Comparison of ENCODE assay signal across 20 cellular contexts in the genomic region with DNA sequence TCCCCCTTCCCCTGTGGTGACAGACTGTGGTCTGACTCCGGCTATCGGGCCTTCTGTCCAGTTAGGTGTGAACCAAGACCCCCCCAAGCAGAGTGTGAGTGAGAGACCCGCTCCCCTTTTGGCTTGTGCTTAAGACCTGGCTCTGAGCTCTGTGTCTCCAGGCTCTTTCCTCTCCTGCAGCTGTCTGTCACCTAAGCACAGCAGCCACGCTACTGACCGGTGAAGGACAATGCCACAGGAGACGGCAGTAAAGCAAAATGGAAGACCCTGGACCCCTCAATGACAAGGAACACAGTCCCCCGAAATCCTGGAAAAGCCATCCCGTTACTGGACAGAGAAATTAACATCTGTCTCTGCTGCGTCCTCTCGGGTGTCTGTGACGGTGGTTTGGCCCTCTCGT. TPM values are rescaled to one million over a fixed set of nuclear protein-coding genes. Genes with fewer than 3 reads are reported as not detected.
DNase-seq lines count a peak whose midpoint lies in the region; ATAC-seq, FAIRE-seq and TF ChIP-seq lines count a peak whose summit lies in the region.
"Had no signal": no experiment of that assay in that cellular context is flagged by ENCODE, and none has a peak within 500 bp of the region (broad histone marks: within the 10 kb centered on the region; RNA-seq: fewer than 3 reads in every experiment).

No MANE protein-coding gene starts in this region.

- no peaks in the 10 kb centered on the region for H3K9me3 ChIP-seq in IMR-90 (ENCODE audit: control insufficient read depth, insufficient read depth, low read length)
- no peaks in the 10 kb centered on the region for H3K9me3 ChIP-seq in osteoblast (ENCODE audit: low read depth, low read length)
- H3K9me3 ChIP-seq in small intestine (ENCODE audit: control insufficient read depth, low read depth) = no peaks in the 10 kb centered on the region
- H3K9me3 ChIP-seq: body of pancreas, gastroesophageal sphincter had no signal

- H3K36me3 Mint-ChIP-seq in T-helper 2 cell treated with Interferon-gamma antibody and Interleukin-4, amounts not matched to agents 5 μg/mL and 100 μg/mL, for 36 hours (ENCODE audit: low read depth) = peaks cover 12% of the 10 kb centered on the region
- peaks cover 6% of the 10 kb centered on the region for H3K36me3 Mint-ChIP-seq in brain

- no peak for TF ChIP-seq CTCF in IMR-90 (conservative IDR thresholded peaks at IDR 0.05; ENCODE audit: low read depth, low read length)
- no peak for TF ChIP-seq CTCF in brain (conservative IDR thresholded peaks at IDR 0.05)
- no peak for TF ChIP-seq CTCF in osteoblast (IDR thresholded peaks at IDR 0.05; ENCODE audit: extremely low read depth, low read depth, low read length)

- TF ChIP-seq RAD21 in IMR-90 (IDR thresholded peaks at IDR 0.05; ENCODE audit: low read length) = no peak

- H3K4me1 Mint-ChIP-seq in T-helper 2 cell treated with Interferon-gamma antibody and Interleukin-4, amounts not matched to agents 5 μg/mL and 100 μg/mL, for 36 hours (ENCODE audit: low read depth) = peaks cover 81% of the 10 kb centered on the region
- peaks cover 85% of the 10 kb centered on the region for H3K4me1 Mint-ChIP-seq in brain

- peak overlapping the region; percentile 29; the same call in 1 of the 2 replicates for H3K9ac ChIP-seq in IMR-90 (ENCODE audit: low read depth, low read length)

- peak overlapping the region; percentile 83 for H2AK5ac ChIP-seq in IMR-90 (ENCODE audit: low read depth, low read length)

- peak overlapping the region; percentile 2 to 76; a peak in 3 of 4 replicates for H4K8ac ChIP-seq in IMR-90 (ENCODE audit: low read depth in 2 of 2, low read length in 2 of 2)

- POLR2A ChIA-PET in IMR-90 (lab: Charles Lee; ENCODE audit: unreplicated experiment) = no interaction called here

- peaks cover 38% of the 10 kb centered on the region for H3K9me1 ChIP-seq in IMR-90 (ENCODE audit: insufficient read depth, low read length)

- no peak overlapping the region for H3K56ac ChIP-seq in IMR-90 (ENCODE audit: extremely low read depth, insufficient read depth, low read length)

- ATAC-seq in IMR-90 (ENCODE audit: low read depth) (no peak), GM21717 (IDR thresholded peaks at IDR 0.05; ENCODE audit: unreplicated experiment) (no peak)
- ATAC-seq: body of pancreas; gastroesophageal sphincter; naive thymus-derived CD4-positive, alpha-beta T cell had no signal

- in situ Hi-C loops in IMR-90 (cut with MboI; ENCODE audit: low sequenced_read_pairs) = no loop called here

- peak overlapping the region; percentile 88 for H3K27ac Mint-ChIP-seq in T-helper 2 cell treated with Interferon-gamma antibody and Interleukin-4, amounts not matched to agents 5 μg/mL and 100 μg/mL, for 36 hours
- H3K27ac Mint-ChIP-seq in brain = peak overlapping the region in 3 of 5 experiments; percentile 69 to 90 (median 83)

- H3K4me1 ChIP-seq in IMR-90 (ENCODE audit: control insufficient read depth, insufficient read depth, low read length) (peaks cover 40% of the 10 kb centered on the region), osteoblast (ENCODE audit: insufficient read depth, low read length) (peaks cover 61% of the 10 kb centered on the region), small intestine (ENCODE audit: control insufficient read depth in 2 of 2, insufficient read depth in 1 of 2, low read depth in 1 of 2, low read length in 1 of 2) (peaks cover 0 to 15% of the 10 kb centered on the region in 2 donors)

- H2BK5ac ChIP-seq in IMR-90 (ENCODE audit: low read depth, low read length, poor library complexity, severe bottlenecking) = peak overlapping the region; percentile 5

- peak overlapping the region; percentile 63 for H4K91ac ChIP-seq in IMR-90 (ENCODE audit: insufficient read depth, low read depth, low read length)

- H2BK15ac ChIP-seq in IMR-90 (ENCODE audit: low read depth, low read length) = peak overlapping the region; percentile 61

- no peaks in the 10 kb centered on the region for H3K27me3 Mint-ChIP-seq in T-helper 2 cell treated with Interferon-gamma antibody and Interleukin-4, amounts not matched to agents 5 μg/mL and 100 μg/mL, for 36 hours (ENCODE audit: low read depth)
- H3K27me3 Mint-ChIP-seq in brain = no peaks in the 10 kb centered on the region
- H3K27me3 Mint-ChIP-seq: naive thymus-derived CD4-positive, alpha-beta T cell had no signal

- CTCF ChIA-PET in IMR-90 (lab: Yijun Ruan, JAX) = no interaction called here

- H2BK20ac ChIP-seq in IMR-90 (ENCODE audit: low read depth, low read length) = peak overlapping the region; percentile 58; the same call in 1 of the 2 replicates

- dilution Hi-C loops in IMR-90 (cut with HindIII; ENCODE audit: low sequenced_read_pairs, unreplicated experiment) = no loop called here

- FAIRE-seq in small intestine (lab: Jason Lieb, UNC) = no peak
- FAIRE-seq: endometrium had no signal

- no peak overlapping the region for H3K4me3 Mint-ChIP-seq in T-helper 2 cell treated with Interferon-gamma antibody and Interleukin-4, amounts not matched to agents 5 μg/mL and 100 μg/mL, for 36 hours
- H3K4me3 Mint-ChIP-seq in brain = peak overlapping the region in 1 of 5 experiments; percentile 52

- no peaks in the 10 kb centered on the region for H3K27me3 ChIP-seq in IMR-90 (ENCODE audit: control insufficient read depth, insufficient read depth, low read length)
- H3K27me3 ChIP-seq in osteoblast (ENCODE audit: insufficient read depth, low read length) = no peaks in the 10 kb centered on the region
- no peaks in the 10 kb centered on the region for H3K27me3 ChIP-seq in small intestine (ENCODE audit: control insufficient read depth in 2 of 2, insufficient read depth in 2 of 2, low read length in 2 of 2)
- H3K27me3 ChIP-seq: body of pancreas, gastroesophageal sphincter had no signal

- DNase-seq in T-helper 2 cell treated with Interferon-gamma antibody and Interleukin-4, amounts not matched to agents 5 μg/mL and 100 μg/mL, for 36 hours (ENCODE audit: low spot score) = no peak
- DNase-seq in T-helper 2 cell (no peak), IMR-90 (no peak), osteoblast (ENCODE audit: insufficient read length, low spot score, missing footprints) (no peak), small intestine (no peak)
- no peak for DNase-seq in stimulated activated CD4-positive, alpha-beta T cell treated with anti-CD3 and anti-CD28 coated beads, Interleukin-1b, Interleukin-23, amount 100 ng/mL, for 48 hours
- DNase-seq: 8988T; activated CD8-positive, alpha-beta memory T cell treated with anti-CD3 and anti-CD28 coated beads, Interleukin-2, amount 50 U/mL, for 48 hours; body of pancreas; COR-L47; GOT3; kidney glomerular epithelial cell; naive thymus-derived CD4-positive, alpha-beta T cell; NCI-H1436 treated with DMSO at 0.1 percent for 48 hours; NCI-H526; substantia nigra had no signal

- H3K18ac ChIP-seq in IMR-90 (ENCODE audit: low read depth, low read length) = peak overlapping the region; percentile 55

- no peak overlapping the region for H3K4me3 ChIP-seq in IMR-90 (ENCODE audit: insufficient read depth, low read depth, low read length)
- no peak overlapping the region for H3K4me3 ChIP-seq in osteoblast (ENCODE audit: insufficient read depth, low read length)
- H3K4me3 ChIP-seq in small intestine (ENCODE audit: low read depth in 1 of 2, low read length in 2 of 2) = no peak overlapping the region
- H3K4me3 ChIP-seq: body of pancreas, gastroesophageal sphincter had no signal

- BruUV-seq in IMR-90 (replicated peaks; lab: Mats Ljungman, UMichigan) = no TSS peak

- WGBS in IMR-90 (ENCODE audit: extremely low coverage in 2 of 2, insufficient read length in 1 of 2), 2 experiments = 72% methylated on average over 10 of the region's 12 CpGs; no CpG with 5 or more reads in 1 of the 2 experiments
- WGBS in small intestine, 3 donors = 95 to 96% (median 95%) methylated on average over 12 of the region's 12 CpGs

- H4K20me1 ChIP-seq in IMR-90 (ENCODE audit: insufficient read depth, low read length) = peaks cover 49% of the 10 kb centered on the region
- H4K20me1 ChIP-seq in osteoblast (ENCODE audit: insufficient read depth, low read length) = peaks cover 14% of the 10 kb centered on the region

- peaks cover 83% of the 10 kb centered on the region for H3K79me2 ChIP-seq in osteoblast (ENCODE audit: insufficient read depth, low read length)

- H3K27ac ChIP-seq in IMR-90 (ENCODE audit: insufficient read depth, low read length) (peak overlapping the region; percentile 79; the same call in 1 of the 2 replicates), osteoblast (ENCODE audit: low read depth, low read length) (peak overlapping the region; percentile 95), small intestine (ENCODE audit: low read depth in 1 of 2, low read length in 1 of 2) (peak overlapping the region in 1 of 2 donors; percentile 65)

- no peak overlapping the region for H2AFZ ChIP-seq in IMR-90 (replicated peaks; ENCODE audit: low read length, poor library complexity)
- H2AFZ ChIP-seq in osteoblast (ENCODE audit: low read length) = no peak overlapping the region

- H3K79me1 ChIP-seq in IMR-90 (ENCODE audit: low read depth in 1 of 2, low read length in 2 of 2) = peaks cover 6 to 59% of the 10 kb centered on the region in 2 experiments; a peak in 3 of 4 replicates

- peak overlapping the region; percentile 30 for H2AK9ac ChIP-seq in IMR-90 (replicated peaks; ENCODE audit: low read depth, low read length, poor library complexity)

- peaks cover 4% of the 10 kb centered on the region for H3K36me3 ChIP-seq in IMR-90 (ENCODE audit: control insufficient read depth, insufficient read depth, low read length)
- H3K36me3 ChIP-seq in osteoblast (ENCODE audit: insufficient read depth, low read length) = no peaks in the 10 kb centered on the region
- H3K36me3 ChIP-seq in small intestine (ENCODE audit: control insufficient read depth in 2 of 2, insufficient read depth in 2 of 2, low read length in 2 of 2) = no peaks in the 10 kb centered on the region
- H3K36me3 ChIP-seq: gastroesophageal sphincter had no signal

- no peak for TF ChIP-seq POLR2A in IMR-90 (IDR thresholded peaks at IDR 0.05; ENCODE audit: low read depth, low read length)

- H3K23ac ChIP-seq in IMR-90 (ENCODE audit: low read depth, low read length) = peak overlapping the region; percentile 31

- peak overlapping the region; percentile 30 for H3K14ac ChIP-seq in IMR-90 (replicated peaks; ENCODE audit: low read depth, low read length)

- H3K4me2 ChIP-seq in IMR-90 (ENCODE audit: low read depth, low read length) = no peak overlapping the region
- H3K4me2 ChIP-seq in osteoblast (ENCODE audit: insufficient read depth, low read length) = no peak overlapping the region

- H4K5ac ChIP-seq in IMR-90 (ENCODE audit: low read depth, low read length) = peak overlapping the region; percentile 26; the same call in 1 of the 2 replicates

- H3K4ac ChIP-seq in IMR-90 (ENCODE audit: low read depth, low read length) = peak overlapping the region; percentile 90

- no peaks in the 10 kb centered on the region for H3K9me3 Mint-ChIP-seq in T-helper 2 cell treated with Interferon-gamma antibody and Interleukin-4, amounts not matched to agents 5 μg/mL and 100 μg/mL, for 36 hours
- H3K9me3 Mint-ChIP-seq in brain = no peaks in the 10 kb centered on the region
- H3K9me3 Mint-ChIP-seq: naive thymus-derived CD4-positive, alpha-beta T cell had no signal

- H2BK120ac ChIP-seq in IMR-90 (ENCODE audit: low read depth, low read length) = peak overlapping the region; percentile 89

- intact Hi-C loops in IMR-90 (cut with micrococcal nuclease) = loop anchor here (2.0 kb wide), 1 partner anchor 73 kb away; no protein-coding TSS in a partner anchor

RNA-seq across cellular contexts. Expression of a gene that starts 53.8 kb away (rescaled TPM):
- total RNA-seq in IMR-90 (2012; rRNA removed) (53.2 and 55.3 TPM in 2 replicates), osteoblast (36.8 and 39.1 TPM in 2 replicates)
- polyA plus RNA-seq in IMR-90 (2012; rRNA removed) (40.5 and 40.9 TPM in 2 replicates), brain (ENCODE audit: insufficient read depth, low read depth, low replicate concordance) (23.9 TPM), small intestine (1 to 10 TPM; 1.6 to 9.0 (median 3.0) TPM)
- polyA plus RNA-seq in IMR-90 (2012; cell fraction: cytosol; rRNA removed) = 12.6 and 25.0 TPM in 2 replicates
- polyA plus RNA-seq in IMR-90 (2012; cell fraction: nucleus; rRNA removed; ENCODE audit: low replicate concordance) = 7.3 and 45.0 TPM in 2 replicates
